ENCODE assay signal across 8 cellular contexts in the genomic region with DNA sequence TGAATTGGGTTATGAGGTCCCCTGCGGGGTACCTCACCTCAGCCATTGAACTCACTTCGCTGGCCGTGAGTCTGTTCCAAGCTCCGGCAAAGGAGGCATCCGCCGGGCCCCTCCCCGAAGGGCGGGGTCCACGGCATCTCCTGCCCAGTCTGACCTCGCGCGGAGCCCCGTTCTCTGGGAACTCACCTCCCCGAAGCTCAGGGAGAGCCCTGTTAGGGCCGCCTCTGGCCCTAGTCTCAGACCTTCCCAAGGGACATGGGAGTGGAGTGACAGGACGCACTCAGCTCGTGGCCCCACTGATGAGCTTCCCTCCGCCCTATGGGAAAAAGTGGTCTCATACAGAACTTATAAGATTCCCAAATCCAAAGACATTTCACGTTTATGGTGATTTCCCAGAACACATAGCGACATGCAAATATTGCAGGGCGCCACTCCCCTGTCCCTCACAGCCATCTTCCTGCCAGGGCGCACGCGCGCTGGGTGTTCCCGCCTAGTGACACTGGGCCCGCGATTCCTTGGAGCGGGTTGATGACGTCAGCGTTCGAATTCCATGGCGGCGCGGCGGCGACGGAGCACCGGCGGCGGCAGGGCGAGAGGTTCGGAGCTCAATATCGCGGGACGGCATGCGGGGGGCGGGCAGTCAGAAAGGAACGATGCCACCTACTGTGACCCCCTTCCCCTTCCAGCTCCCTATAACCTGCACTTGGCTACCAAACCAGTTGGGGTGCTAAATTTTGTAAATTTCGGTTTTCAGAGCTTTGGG.
A peak's percentile ranks its signal among the peaks of the same experiment; 100 is the strongest.
DNase-seq lines count a peak whose midpoint lies in the region; ATAC-seq and TF ChIP-seq lines count a peak whose summit lies in the region.

A gene with protein sequence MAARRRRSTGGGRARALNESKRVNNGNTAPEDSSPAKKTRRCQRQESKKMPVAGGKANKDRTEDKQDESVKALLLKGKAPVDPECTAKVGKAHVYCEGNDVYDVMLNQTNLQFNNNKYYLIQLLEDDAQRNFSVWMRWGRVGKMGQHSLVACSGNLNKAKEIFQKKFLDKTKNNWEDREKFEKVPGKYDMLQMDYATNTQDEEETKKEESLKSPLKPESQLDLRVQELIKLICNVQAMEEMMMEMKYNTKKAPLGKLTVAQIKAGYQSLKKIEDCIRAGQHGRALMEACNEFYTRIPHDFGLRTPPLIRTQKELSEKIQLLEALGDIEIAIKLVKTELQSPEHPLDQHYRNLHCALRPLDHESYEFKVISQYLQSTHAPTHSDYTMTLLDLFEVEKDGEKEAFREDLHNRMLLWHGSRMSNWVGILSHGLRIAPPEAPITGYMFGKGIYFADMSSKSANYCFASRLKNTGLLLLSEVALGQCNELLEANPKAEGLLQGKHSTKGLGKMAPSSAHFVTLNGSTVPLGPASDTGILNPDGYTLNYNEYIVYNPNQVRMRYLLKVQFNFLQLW (plus strand): TSS at position 544 of the 763 bp plus-strand sequence. CDS start 7 bp downstream, at position 551.

- peak; percentile 99 for DNase-seq in AG09319 (ENCODE audit: extremely low read depth, low read depth)
- DNase-seq in NCI-H446 (lab: John Stamatoyannopoulos, UW) = peak; percentile 100
- peak; percentile 76 for DNase-seq in activated CD4-positive, CD25-positive, alpha-beta regulatory T cell treated with anti-CD3 and anti-CD28 coated beads, Interleukin-2, amount 50 U/mL, for 16 hours (ENCODE audit: low read depth, low spot score)
- DNase-seq in central memory CD8-positive, alpha-beta T cell (ENCODE audit: low spot score in 2 of 2) = peak; percentile 78 to 87
- DNase-seq in iris pigment epithelial cell (ENCODE audit: low read depth) = peak; percentile 100
- DNase-seq in stimulated activated CD4-positive, alpha-beta T cell treated with anti-CD3 and anti-CD28 coated beads, Interleukin-12 subunit alpha, Interleukin-12 subunit beta, amount 100 ng/mL, for 24 hours (ENCODE audit: low read depth in 2 of 2) = peak; percentile 91 to 94

- ATAC-seq in GM19025 (IDR thresholded peaks at IDR 0.05; ENCODE audit: low read depth, unreplicated experiment) (peak; percentile 94), HG03342 (IDR thresholded peaks at IDR 0.05; ENCODE audit: unreplicated experiment) (peak; percentile 89)
- peak; percentile 77 for ATAC-seq in central memory CD8-positive, alpha-beta T cell (replicated peaks; ENCODE audit: extremely low read depth, poor library complexity, severe bottlenecking)

- H3K36me3 Mint-ChIP-seq in central memory CD8-positive, alpha-beta T cell (ENCODE audit: insufficient read depth) = peaks cover 28% of the 10 kb centered on the region

- no peaks in the 10 kb centered on the region for H3K27me3 Mint-ChIP-seq in central memory CD8-positive, alpha-beta T cell

- no peak for TF ChIP-seq CTCF in AG09319 (IDR thresholded peaks at IDR 0.05; ENCODE audit: low read depth, low read length)

- peak within 1 kb of the TSS; percentile 92 for H3K4me3 Mint-ChIP-seq in central memory CD8-positive, alpha-beta T cell

- H3K9me3 Mint-ChIP-seq in central memory CD8-positive, alpha-beta T cell = no peaks in the 10 kb centered on the region

- peak within 1 kb of the TSS; percentile 96 for H3K27ac Mint-ChIP-seq in central memory CD8-positive, alpha-beta T cell (ENCODE audit: low read depth)

- H3K4me1 Mint-ChIP-seq in central memory CD8-positive, alpha-beta T cell = peaks cover 20% of the 10 kb centered on the region

Comparison
In these comparisons a context has a peak if more than half of its experiments do, and no peak if none do; other contexts are left out.
1. Peak in every context shown above with its lines: DNase-seq and ATAC-seq.